Comparison of ENCODE assay signal across 8 cellular contexts in the genomic region with DNA sequence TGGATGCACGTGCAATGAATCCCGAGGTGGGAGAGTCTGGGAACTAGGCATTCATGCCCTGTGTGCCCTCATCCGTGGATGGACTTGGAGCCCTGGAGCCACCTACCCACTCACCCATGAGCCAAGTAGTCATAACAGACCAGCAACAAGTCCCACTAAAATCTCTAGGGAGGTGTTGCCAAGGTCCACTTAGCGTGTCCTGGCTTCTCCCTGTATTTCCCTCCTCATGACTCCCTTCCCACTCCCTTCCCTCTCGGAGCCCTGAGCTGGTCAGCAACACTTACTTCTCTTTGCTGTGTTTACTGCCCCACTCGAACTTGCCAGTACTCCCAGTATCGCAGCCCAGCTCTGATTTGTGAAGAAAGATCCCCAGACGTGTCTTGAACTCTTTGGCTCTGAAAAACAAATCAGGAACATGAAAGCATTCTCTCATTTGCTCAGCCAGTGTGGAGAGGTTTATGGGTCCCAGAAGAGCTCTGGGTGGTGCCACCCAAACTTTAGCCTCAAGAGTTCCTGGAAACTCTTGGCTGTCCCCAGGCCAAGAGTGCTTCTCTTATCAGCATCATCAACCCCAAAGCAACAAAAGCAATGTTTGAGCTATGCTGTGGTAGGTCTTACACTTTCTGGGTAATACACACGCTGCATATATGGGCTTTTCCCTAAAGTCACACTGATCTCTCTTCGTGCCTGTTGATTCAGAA. TPM values are rescaled to one million over a fixed set of nuclear protein-coding genes. Genes with fewer than 3 reads are reported as not detected.
DNase-seq lines count a peak whose midpoint lies in the region; ATAC-seq and TF ChIP-seq lines count a peak whose summit lies in the region.

No MANE protein-coding gene starts in this region.

- WGBS in hepatocyte (ENCODE audit: low lambda C conversion rate, missing lambda C conversion rate) = 75% methylated on average over 10 of the region's 10 CpGs

- H3K9me3 Mint-ChIP-seq in activated T-cell treated with anti-CD3 and anti-CD28 coated beads, Interleukin-2, amount 50 U/mL, for 72 hours = no peaks in the 10 kb centered on the region
- no peaks in the 10 kb centered on the region for H3K9me3 Mint-ChIP-seq in activated T-cell treated with anti-CD3 and anti-CD28 coated beads, Interleukin-2, amount 50 U/mL, for 24 hours

- H3K27ac ChIP-seq in hepatocyte = no peak overlapping the region
- peak overlapping the region; percentile 10 to 63 for H3K27ac ChIP-seq in thoracic aorta

- H4K20me1 ChIP-seq in hepatocyte (ENCODE audit: insufficient read depth, poor library complexity, severe bottlenecking) = no peaks in the 10 kb centered on the region

- peak overlapping the region; percentile 95 for H3K4me2 ChIP-seq in hepatocyte

- H3K27me3 ChIP-seq in hepatocyte (peaks cover 3% of the 10 kb centered on the region), thoracic aorta (replicated peaks; ENCODE audit: insufficient read depth) (no peaks in the 10 kb centered on the region)

- peak; percentile 59 to 62 for ATAC-seq in activated T-cell treated with anti-CD3 and anti-CD28 coated beads, Interleukin-2, amount 50 U/mL, for 72 hours (replicated peaks in 1 of 2)
- ATAC-seq in T-helper 17 cell (peak; percentile 67), thoracic aorta (ENCODE audit: insufficient number of reproducible peaks, low FRiP score, low read depth) (no peak), GM19463 (IDR thresholded peaks at IDR 0.05; ENCODE audit: unreplicated experiment) (no peak)

- H3K27me3 Mint-ChIP-seq in activated T-cell treated with anti-CD3 and anti-CD28 coated beads, Interleukin-2, amount 50 U/mL, for 72 hours (ENCODE audit: low read depth) = peaks cover 15% of the 10 kb centered on the region
- peaks cover 15% of the 10 kb centered on the region for H3K27me3 Mint-ChIP-seq in activated T-cell treated with anti-CD3 and anti-CD28 coated beads, Interleukin-2, amount 50 U/mL, for 24 hours
- no peaks in the 10 kb centered on the region for H3K27me3 Mint-ChIP-seq in T-helper 17 cell

- peaks cover 10 to 15% of the 10 kb centered on the region in 2 donors for H3K36me3 Mint-ChIP-seq in activated T-cell treated with anti-CD3 and anti-CD28 coated beads, Interleukin-2, amount 50 U/mL, for 72 hours (ENCODE audit: insufficient read depth in 2 of 2)
- H3K36me3 Mint-ChIP-seq in activated T-cell treated with anti-CD3 and anti-CD28 coated beads, Interleukin-2, amount 50 U/mL, for 24 hours (ENCODE audit: low read depth) = no peaks in the 10 kb centered on the region
- H3K36me3 Mint-ChIP-seq in T-helper 17 cell (ENCODE audit: low read depth) = peaks cover 2% of the 10 kb centered on the region

- H3K79me2 ChIP-seq in hepatocyte = no peaks in the 10 kb centered on the region

- no peaks in the 10 kb centered on the region for H3K36me3 ChIP-seq in hepatocyte (replicated peaks; ENCODE audit: insufficient read depth, low read depth)
- no peaks in the 10 kb centered on the region for H3K36me3 ChIP-seq in thoracic aorta

- no peak for TF ChIP-seq CTCF in hepatocyte (IDR thresholded peaks at IDR 0.05; ENCODE audit: poor library complexity)
- no peak for TF ChIP-seq CTCF in thoracic aorta (IDR thresholded peaks at IDR 0.05)

- H3K4me1 ChIP-seq in hepatocyte (ENCODE audit: insufficient read depth) = peaks cover 10% of the 10 kb centered on the region
- peaks cover 10 to 34% of the 10 kb centered on the region in 2 donors for H3K4me1 ChIP-seq in thoracic aorta (ENCODE audit: control insufficient read depth in 1 of 2, low read depth in 2 of 2)

- no peak overlapping the region for H3K4me3 Mint-ChIP-seq in activated T-cell treated with anti-CD3 and anti-CD28 coated beads, Interleukin-2, amount 50 U/mL, for 72 hours
- H3K4me3 Mint-ChIP-seq in activated T-cell treated with anti-CD3 and anti-CD28 coated beads, Interleukin-2, amount 50 U/mL, for 24 hours = no peak overlapping the region
- peak overlapping the region; percentile 90 for H3K4me3 Mint-ChIP-seq in T-helper 17 cell

- H2AFZ ChIP-seq in hepatocyte = no peak overlapping the region

- H3K9me3 ChIP-seq in T-helper 17 cell (ENCODE audit: control insufficient read depth, low read length, poor library complexity, severe bottlenecking) (no peaks in the 10 kb centered on the region), hepatocyte (ENCODE audit: low read depth) (no peaks in the 10 kb centered on the region), thoracic aorta (no peaks in the 10 kb centered on the region)

- no peak overlapping the region for H3K4me3 ChIP-seq in hepatocyte
- H3K4me3 ChIP-seq in thoracic aorta = peak overlapping the region; percentile 81

- peak overlapping the region; percentile 62 for H3K27ac Mint-ChIP-seq in activated T-cell treated with anti-CD3 and anti-CD28 coated beads, Interleukin-2, amount 50 U/mL, for 72 hours
- no peak overlapping the region for H3K27ac Mint-ChIP-seq in activated T-cell treated with anti-CD3 and anti-CD28 coated beads, Interleukin-2, amount 50 U/mL, for 24 hours
- no peak overlapping the region for H3K27ac Mint-ChIP-seq in T-helper 17 cell

- peak in 1 of 2 donors; percentile 45 for DNase-seq in activated T-cell treated with anti-CD3 and anti-CD28 coated beads, Interleukin-2, amount 50 U/mL, for 72 hours
- DNase-seq in activated T-cell treated with anti-CD3 and anti-CD28 coated beads, Interleukin-2, amount 50 U/mL, for 24 hours = no peak
- no peak for DNase-seq in T-helper 17 cell
- no peak for DNase-seq in hepatocyte (ENCODE audit: low spot score)
- DNase-seq in thoracic aorta (ENCODE audit: low spot score) = no peak
- no peak for DNase-seq in EL
- DNase-seq in stimulated activated naive CD4-positive, alpha-beta T cell (lab: John Stamatoyannopoulos, UW) = no peak

- H3K4me1 Mint-ChIP-seq in activated T-cell treated with anti-CD3 and anti-CD28 coated beads, Interleukin-2, amount 50 U/mL, for 72 hours (ENCODE audit: low read depth) = peaks cover 24% of the 10 kb centered on the region
- peaks cover 41% of the 10 kb centered on the region for H3K4me1 Mint-ChIP-seq in activated T-cell treated with anti-CD3 and anti-CD28 coated beads, Interleukin-2, amount 50 U/mL, for 24 hours (ENCODE audit: low read depth)
- H3K4me1 Mint-ChIP-seq in T-helper 17 cell = peaks cover 19% of the 10 kb centered on the region

- H3K9me2 ChIP-seq in hepatocyte (replicated peaks; ENCODE audit: insufficient read depth) = no peaks in the 10 kb centered on the region

RNA-seq across cellular contexts. Expression of gene RGS16, which starts 1.1 kb away (rescaled TPM):
- total RNA-seq in activated T-cell treated with anti-CD3 and anti-CD28 coated beads, Interleukin-2, amount 50 U/mL, for 72 hours = 10 to 100 TPM; 73.3 to 79.4 TPM
- total RNA-seq in T-helper 17 cell = 10 to 100 TPM; 23.4 to 23.5 TPM
- 6.3 and 7.3 TPM in 2 replicates for total RNA-seq in hepatocyte
- 7.6 and 18.1 TPM in 2 replicates for polyA plus RNA-seq in hepatocyte
- total RNA-seq in thoracic aorta = 10 to 100 TPM in 1 of 2 donors, 1 to 10 TPM in 1; 8.8 to 15.2 TPM

RNA-seq across cellular contexts. Expression of gene RNASEL, which starts 14.0 kb away (rescaled TPM):
- total RNA-seq in activated T-cell treated with anti-CD3 and anti-CD28 coated beads, Interleukin-2, amount 50 U/mL, for 72 hours = 1 to 10 TPM; 3.6 to 3.9 TPM
- total RNA-seq in T-helper 17 cell (1 to 10 TPM; 4.3 to 7.4 TPM), hepatocyte (6.8 and 7.5 TPM in 2 replicates), thoracic aorta (10 to 100 TPM in 1 of 2 donors, 1 to 10 TPM in 1; 5.9 to 11.2 TPM)
- polyA plus RNA-seq in hepatocyte = 4.0 and 5.3 TPM in 2 replicates

Comparison
In these comparisons a context has a peak if more than half of its experiments do, and no peak if none do; other contexts are left out.
1. ATAC-seq: peak in activated T-cell treated with anti-CD3 and anti-CD28 coated beads, Interleukin-2, amount 50 U/mL, for 72 hours (2 of 2) and T-helper 17 cell (single experiment); none in thoracic aorta (single experiment) and GM19463 (single experiment).